Comparison of ENCODE assay signal across 11 cellular contexts in the genomic region with DNA sequence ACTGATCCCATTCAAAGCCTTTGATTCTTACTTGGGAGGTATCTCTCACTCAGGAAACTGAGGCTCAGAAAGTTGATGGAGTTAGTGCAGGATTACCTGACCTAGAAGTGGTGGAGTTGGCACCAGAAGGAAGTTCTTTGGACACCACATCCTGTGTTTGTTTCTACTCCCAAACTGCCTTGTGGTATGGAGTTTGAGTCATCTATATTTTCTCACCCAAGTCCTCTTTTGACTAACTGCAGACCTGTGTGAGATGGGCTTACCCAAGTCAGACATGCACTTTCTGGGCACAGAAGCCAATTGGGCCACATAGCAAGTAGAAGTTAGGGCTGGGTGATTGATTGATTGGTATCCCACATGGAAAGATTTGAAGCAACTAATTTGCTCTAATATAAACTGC. TPM values are rescaled to one million over a fixed set of nuclear protein-coding genes. Genes with fewer than 3 reads are reported as not detected.
DNase-seq lines count a peak whose midpoint lies in the region; ATAC-seq and FAIRE-seq lines count a peak whose summit lies in the region.
"Had no signal": no experiment of that assay in that cellular context is flagged by ENCODE, and none has a peak within 500 bp of the region (broad histone marks: within the 10 kb centered on the region; RNA-seq: fewer than 3 reads in every experiment).

No MANE protein-coding gene starts in this region.

- H3K4me3 Mint-ChIP-seq in activated T-helper 17 cell treated with anti-CD3 and anti-CD28 coated beads, Interleukin-2, amount 50 U/mL, for 72 hours: peak overlapping the region; percentile 66
- H3K4me3 Mint-ChIP-seq: neural crest cell had no signal

- peak overlapping the region; percentile 92 for H3K27ac Mint-ChIP-seq in activated T-helper 17 cell treated with anti-CD3 and anti-CD28 coated beads, Interleukin-2, amount 50 U/mL, for 72 hours

- H3K9me3 Mint-ChIP-seq in activated T-helper 17 cell treated with anti-CD3 and anti-CD28 coated beads, Interleukin-2, amount 50 U/mL, for 72 hours: no peaks in the 10 kb centered on the region

- FAIRE-seq in HTR-8/SVneo (lab: Jason Lieb, UNC): no peak
- FAIRE-seq: A549 had no signal

- H3K27me3 Mint-ChIP-seq in activated T-helper 17 cell treated with anti-CD3 and anti-CD28 coated beads, Interleukin-2, amount 50 U/mL, for 72 hours: no peaks in the 10 kb centered on the region

- ATAC-seq in HG03558 (IDR thresholded peaks at IDR 0.05; ENCODE audit: extremely low read depth, unreplicated experiment): peak; percentile 54
- peak; percentile 87 for ATAC-seq in activated T-helper 17 cell treated with anti-CD3 and anti-CD28 coated beads, Interleukin-2, amount 50 U/mL, for 72 hours (replicated peaks)
- ATAC-seq: A549 had no signal

- peak; percentile 14 for DNase-seq in activated CD4-positive, alpha-beta T cell treated with anti-CD3 and anti-CD28 coated beads for 48 hours
- DNase-seq in activated CD4-positive, alpha-beta T cell treated with anti-CD3 and anti-CD28 coated beads, Interleukin-2, amount 50 U/mL, for 1 hour: no peak
- DNase-seq in pulmonary artery endothelial cell (ENCODE audit: low read depth, low spot score) (peak; percentile 45), NCI-H510A (lab: John Stamatoyannopoulos, UW) (no peak), HTR-8/SVneo (ENCODE audit: insufficient read length, low spot score) (no peak), NCI-H1436 (lab: John Stamatoyannopoulos, UW) (no peak)
- DNase-seq: head of caudate nucleus had no signal

- H3K4me1 Mint-ChIP-seq in activated T-helper 17 cell treated with anti-CD3 and anti-CD28 coated beads, Interleukin-2, amount 50 U/mL, for 72 hours: peaks cover 24% of the 10 kb centered on the region

- H3K36me3 Mint-ChIP-seq in activated T-helper 17 cell treated with anti-CD3 and anti-CD28 coated beads, Interleukin-2, amount 50 U/mL, for 72 hours (ENCODE audit: low read depth): no peaks in the 10 kb centered on the region

RNA-seq across cellular contexts. Expression of gene FGGY, which starts 36.1 kb away (rescaled TPM):
- total RNA-seq in activated T-helper 17 cell treated with anti-CD3 and anti-CD28 coated beads, Interleukin-2, amount 50 U/mL, for 72 hours: 10 to 100 TPM in 1 of 2 donors, 1 to 10 TPM in 1; 8.1 to 16.4 TPM
- total RNA-seq in pulmonary artery endothelial cell: 7.8 and 9.3 TPM in 2 replicates

Comparison
In these comparisons a context has a peak if more than half of its experiments do, and no peak if none do; other contexts are left out.
1. DNase-seq: peak in activated CD4-positive, alpha-beta T cell treated with anti-CD3 and anti-CD28 coated beads for 48 hours (single experiment) and pulmonary artery endothelial cell (single experiment); none in activated CD4-positive, alpha-beta T cell treated with anti-CD3 and anti-CD28 coated beads, Interleukin-2, amount 50 U/mL, for 1 hour (single experiment), NCI-H510A (single experiment), HTR-8/SVneo (single experiment) and NCI-H1436 (single experiment).